Comparison of ENCODE assay signal across 22 cellular contexts in genomic region chr4:78562687-78563086, GRCh38. TPM values are rescaled to one million over a fixed set of nuclear protein-coding genes. Genes with fewer than 3 reads are reported as not detected.
DNase-seq lines count a peak whose midpoint lies in the region; ATAC-seq and TF ChIP-seq lines count a peak whose summit lies in the region.
"Had no signal": no experiment of that assay in that cellular context is flagged by ENCODE, and none has a peak within 500 bp of the region (broad histone marks: within the 10 kb centered on the region; RNA-seq: fewer than 3 reads in every experiment).

No MANE protein-coding gene starts in this region.

- H3K36me3 ChIP-seq in SK-N-SH (replicated peaks in 1 of 2; ENCODE audit: control insufficient read depth in 1 of 2, insufficient read depth in 2 of 2, low read length in 1 of 2) = no peaks in the 10 kb centered on the region
- H3K36me3 ChIP-seq in RWPE2 (ENCODE audit: low read depth) = peaks cover 59% of the 10 kb centered on the region
- H3K36me3 ChIP-seq in mesenchymal stem cell (ENCODE audit: control insufficient read depth in 1 of 2, insufficient read depth in 2 of 2, low read depth in 1 of 2, low read length in 2 of 2) = no peaks in the 10 kb centered on the region
- no peaks in the 10 kb centered on the region for H3K36me3 ChIP-seq in thyroid gland
- H3K36me3 ChIP-seq: SJCRH30 had no signal

- H2BK15ac ChIP-seq in mesenchymal stem cell (ENCODE audit: low read depth, poor library complexity, severe bottlenecking) = no peak overlapping the region

- no peak overlapping the region for H3K14ac ChIP-seq in mesenchymal stem cell (ENCODE audit: low read length in 2 of 2)

- H2BK12ac ChIP-seq in mesenchymal stem cell (ENCODE audit: low read length in 2 of 2) = no peak overlapping the region

- H4K8ac ChIP-seq in mesenchymal stem cell (ENCODE audit: low read length) = no peak overlapping the region

- no peaks in the 10 kb centered on the region for H4K20me1 ChIP-seq in SK-N-SH (ENCODE audit: insufficient read depth)

- H3K9me3 ChIP-seq in SK-N-SH = no peaks in the 10 kb centered on the region
- no peaks in the 10 kb centered on the region for H3K9me3 ChIP-seq in RWPE2 (ENCODE audit: severe bottlenecking)
- no peaks in the 10 kb centered on the region for H3K9me3 ChIP-seq in mesenchymal stem cell (ENCODE audit: control insufficient read depth, low read length)
- no peaks in the 10 kb centered on the region for H3K9me3 ChIP-seq in thyroid gland

- H3K79me1 ChIP-seq in mesenchymal stem cell (replicated peaks; ENCODE audit: low read length, poor library complexity, severe bottlenecking) = peaks cover 2% of the 10 kb centered on the region

- no peaks in the 10 kb centered on the region for H3K9me2 ChIP-seq in SK-N-SH

- no peak overlapping the region for H4K91ac ChIP-seq in mesenchymal stem cell (ENCODE audit: low read length)

- POLR2A ChIA-PET in SK-N-SH (lab: Yijun Ruan, JAX) = no interaction called here

- no peak overlapping the region for H3K9ac ChIP-seq in SK-N-SH
- H3K9ac ChIP-seq in mesenchymal stem cell (ENCODE audit: low read length) = no peak overlapping the region

- H3K4ac ChIP-seq in mesenchymal stem cell (ENCODE audit: low read depth in 1 of 2, low read length in 2 of 2) = peak overlapping the region in 1 of 2 experiments; percentile 37

- CTCF ChIA-PET in SK-N-SH (lab: Yijun Ruan, JAX) = interaction anchor here (1.4 kb wide), 1 partner anchor 11 kb away, joined by 3 read pairs; the partner anchor contains the start of gene ANXA3

- no peak for TF ChIP-seq POLR2A in thyroid gland (IDR thresholded peaks at IDR 0.05)

- 54% methylated on average over 4 of the region's 4 CpGs for whole genome bisulfite sequencing in SK-N-SH (ENCODE audit: low lambda C conversion rate)
- WGBS in mesenchymal stem cell = 90% methylated on average over 3 of the region's 4 CpGs
- WGBS in thyroid gland, 2 donors = 69 to 73% methylated on average over 4 of the region's 4 CpGs

- H3F3A ChIP-seq in SK-N-SH (replicated peaks; ENCODE audit: insufficient read depth) = peaks cover 16% of the 10 kb centered on the region

- peak overlapping the region; percentile 64 for H2AK5ac ChIP-seq in mesenchymal stem cell (ENCODE audit: low read length, severe bottlenecking)

- H3K27me3 ChIP-seq in SK-N-SH (ENCODE audit: insufficient read depth) = no peaks in the 10 kb centered on the region
- no peaks in the 10 kb centered on the region for H3K27me3 ChIP-seq in RWPE2 (ENCODE audit: insufficient read depth, poor library complexity, severe bottlenecking)
- H3K27me3 ChIP-seq in mesenchymal stem cell (ENCODE audit: control insufficient read depth in 1 of 2, insufficient read depth in 1 of 2, low read length in 2 of 2) = no peaks in the 10 kb centered on the region
- no peaks in the 10 kb centered on the region for H3K27me3 ChIP-seq in thyroid gland
- H3K27me3 ChIP-seq: SJCRH30 had no signal

- no peak for ATAC-seq in SK-N-SH treated with all-trans-retinoic acid at 6 μM for 48 hours
- no peak for ATAC-seq in RWPE2 (ENCODE audit: low read depth)
- ATAC-seq: GM12878 had no signal

- H3K4me3 ChIP-seq in SK-N-SH (ENCODE audit: low read depth in 2 of 2, low read length in 1 of 2) (no peak overlapping the region), RWPE2 (ENCODE audit: severe bottlenecking) (no peak overlapping the region), mesenchymal stem cell (ENCODE audit: insufficient read depth in 1 of 2, low read depth in 1 of 2, low read length in 2 of 2) (no peak overlapping the region), thyroid gland (replicated peaks in 1 of 3) (no peak overlapping the region)
- H3K4me3 ChIP-seq: GM12878, SJCRH30 had no signal

- peaks cover 3 to 22% of the 10 kb centered on the region in 2 experiments for H3K4me1 ChIP-seq in SK-N-SH (ENCODE audit: control insufficient read depth in 1 of 2, insufficient read depth in 2 of 2, low read depth in 1 of 2, low read length in 1 of 2)
- peaks cover 69% of the 10 kb centered on the region for H3K4me1 ChIP-seq in RWPE2 (ENCODE audit: insufficient read depth, poor library complexity, severe bottlenecking)
- peaks cover 7% of the 10 kb centered on the region for H3K4me1 ChIP-seq in mesenchymal stem cell (ENCODE audit: control insufficient read depth, insufficient read depth, low read depth, low read length)
- peaks cover 41 to 57% of the 10 kb centered on the region in 2 donors for H3K4me1 ChIP-seq in thyroid gland

- DNase-seq in SK-N-SH (no peak), RWPE2 (ENCODE audit: low spot score) (no peak), mesenchymal stem cell (no peak), thyroid gland (no peak), AG08395 (ENCODE audit: low spot score) (no peak), NCI-H2171 (lab: John Stamatoyannopoulos, UW) (no peak)
- no peak for DNase-seq in stimulated activated naive CD4-positive, alpha-beta T cell (lab: John Stamatoyannopoulos, UW)
- DNase-seq: CD4-positive, alpha-beta memory T cell; DND-41; HCEC 1CT; Karpas-422; MM.1S; NCI-H1092 treated with DMSO at 0.1 percent for 48 hours; NCI-H2081 treated with DMSO at 0.1 percent for 48 hours; NCI-H2227 treated with DMSO at 0.1 percent for 48 hours; NCI-H526; NK-92 treated with Interleukin-12 subunit alpha and Interleukin-12 subunit beta, amount 100 ng/mL, for 24 hours; RPMI8226; SJCRH30 had no signal

- TF ChIP-seq CTCF in SK-N-SH (IDR thresholded peaks at IDR 0.05) = no peak
- no peak for TF ChIP-seq CTCF in RWPE2 (IDR thresholded peaks at IDR 0.05; ENCODE audit: poor library complexity, severe bottlenecking)
- no peak for TF ChIP-seq CTCF in thyroid gland (IDR thresholded peaks at IDR 0.05)

- no peak for TF ChIP-seq EP300 in SK-N-SH (IDR thresholded peaks at IDR 0.05; ENCODE audit: borderline replicate concordance in 1 of 2, low read depth in 1 of 2, low read length in 1 of 2)

- H3K18ac ChIP-seq in mesenchymal stem cell (ENCODE audit: low read depth in 1 of 2, low read length in 2 of 2) = no peak overlapping the region

- intact Hi-C loops in thyroid gland (cut with DNase I) = no loop called here

- no peak overlapping the region for H2BK120ac ChIP-seq in mesenchymal stem cell (ENCODE audit: low read depth, low read length)

- no peak overlapping the region for H3K23ac ChIP-seq in mesenchymal stem cell (ENCODE audit: low read length in 2 of 2)

- no peak overlapping the region for H3K4me2 ChIP-seq in SK-N-SH
- H3K4me2 ChIP-seq in mesenchymal stem cell (ENCODE audit: low read length, poor library complexity, severe bottlenecking) = no peak overlapping the region

- no peaks in the 10 kb centered on the region for H3K79me2 ChIP-seq in SK-N-SH (ENCODE audit: insufficient read depth)

- H2AFZ ChIP-seq in SK-N-SH (ENCODE audit: low read depth) (no peak overlapping the region), mesenchymal stem cell (ENCODE audit: low read depth, low read length) (no peak overlapping the region)

- no peak overlapping the region for H2BK5ac ChIP-seq in mesenchymal stem cell (ENCODE audit: low read depth, low read length, poor library complexity, severe bottlenecking)

- peak overlapping the region; percentile 51 to 67; a peak in 2 of 4 replicates for H3K27ac ChIP-seq in SK-N-SH (ENCODE audit: low read depth in 2 of 2, low read length in 1 of 2)
- peak overlapping the region; percentile 99 for H3K27ac ChIP-seq in RWPE2 (ENCODE audit: poor library complexity, severe bottlenecking)
- H3K27ac ChIP-seq in mesenchymal stem cell (ENCODE audit: low read length, poor library complexity, severe bottlenecking) = no peak overlapping the region
- peak overlapping the region; percentile 65 to 97 (median 72) for H3K27ac ChIP-seq in thyroid gland
- H3K27ac ChIP-seq: SJCRH30 had no signal

- TF ChIP-seq RAD21 in SK-N-SH (IDR thresholded peaks at IDR 0.05; ENCODE audit: low read length) = no peak

TF ChIP-seq in SK-N-SH, 30 proteins besides CTCF, POLR2A, EP300 and RAD21 (continues in another document):
- TF ChIP-seq USF1 (IDR thresholded peaks at IDR 0.05; ENCODE audit: borderline replicate concordance, low read depth) (no peak), GABPA (IDR thresholded peaks at IDR 0.05; ENCODE audit: low read depth) (no peak), MEF2A (IDR thresholded peaks at IDR 0.05; ENCODE audit: borderline replicate concordance, low read depth) (no peak), SMC3 (IDR thresholded peaks at IDR 0.05; ENCODE audit: low read depth, low read length) (no peak)

TF ChIP-seq in SK-N-SH treated with all-trans-retinoic acid at 6 μM for 48 hours, 23 proteins besides CTCF, POLR2A, EP300 and RAD21 (continues in another document):
- TF ChIP-seq CSDC2 (CRISPR knock-in tag; IDR thresholded peaks at IDR 0.05) = no peak
- no peak for TF ChIP-seq ZNF8 (CRISPR knock-in tag; IDR thresholded peaks at IDR 0.05)
- no peak for TF ChIP-seq GLIS3 (CRISPR knock-in tag; IDR thresholded peaks at IDR 0.05)
- no peak for TF ChIP-seq ZFP30 (CRISPR knock-in tag; IDR thresholded peaks at IDR 0.05)
- TF ChIP-seq OSR1 (CRISPR knock-in tag; IDR thresholded peaks at IDR 0.05) = no peak
- TF ChIP-seq TOX (CRISPR knock-in tag; IDR thresholded peaks at IDR 0.05; ENCODE audit: borderline replicate concordance) = no peak
- no peak for TF ChIP-seq BACH2 (CRISPR knock-in tag; IDR thresholded peaks at IDR 0.05; ENCODE audit: borderline replicate concordance)
- TF ChIP-seq, protein P1, sequence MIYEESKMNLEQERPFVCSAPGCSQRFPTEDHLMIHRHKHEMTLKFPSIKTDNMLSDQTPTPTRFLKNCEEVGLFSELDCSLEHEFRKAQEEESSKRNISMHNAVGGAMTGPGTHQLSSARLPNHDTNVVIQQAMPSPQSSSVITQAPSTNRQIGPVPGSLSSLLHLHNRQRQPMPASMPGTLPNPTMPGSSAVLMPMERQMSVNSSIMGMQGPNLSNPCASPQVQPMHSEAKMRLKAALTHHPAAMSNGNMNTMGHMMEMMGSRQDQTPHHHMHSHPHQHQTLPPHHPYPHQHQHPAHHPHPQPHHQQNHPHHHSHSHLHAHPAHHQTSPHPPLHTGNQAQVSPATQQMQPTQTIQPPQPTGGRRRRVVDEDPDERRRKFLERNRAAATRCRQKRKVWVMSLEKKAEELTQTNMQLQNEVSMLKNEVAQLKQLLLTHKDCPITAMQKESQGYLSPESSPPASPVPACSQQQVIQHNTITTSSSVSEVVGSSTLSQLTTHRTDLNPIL (CRISPR knock-in tag; IDR thresholded peaks at IDR 0.05; ENCODE audit: low read depth) = no peak
- TF ChIP-seq ARNTL (CRISPR knock-in tag; IDR thresholded peaks at IDR 0.05; ENCODE audit: borderline replicate concordance, low read depth) = no peak
- TF ChIP-seq ESRRG (CRISPR knock-in tag; IDR thresholded peaks at IDR 0.05) = no peak
- no peak for TF ChIP-seq PPARA (CRISPR knock-in tag; IDR thresholded peaks at IDR 0.05; ENCODE audit: borderline replicate concordance)

RNA-seq across cellular contexts. Expression of gene ANXA3, which starts 11.1 kb away (rescaled TPM):
- polyA plus RNA-seq in SK-N-SH (2012; rRNA removed) = 13.8 and 15.5 TPM in 2 replicates
- 16.9 and 18.2 TPM in 2 replicates for polyA plus RNA-seq in SK-N-SH (2012; cell fraction: cytosol; rRNA removed)
- polyA plus RNA-seq in SK-N-SH (2012; cell fraction: nucleus; rRNA removed) = 31.0 and 31.4 TPM in 2 replicates
- 9.2 TPM for polyA plus RNA-seq in mesenchymal stem cell (2013, experiment 1 of 2)
- polyA plus RNA-seq in mesenchymal stem cell (2013, experiment 2 of 2) = 9.7 TPM
- total RNA-seq in thyroid gland = 100 to 1,000 TPM in 3 of 4 donors, 10 to 100 TPM in 1; 98.7 to 213 (median 156) TPM
- total RNA-seq: CD4-positive, alpha-beta memory T cell; OCI-LY7 had no signal
- polyA plus RNA-seq: CD4-positive, alpha-beta memory T cell had no signal
